1 cellular context compared by ENCODE assay signal in genomic region chr20:36018208-36018988, GRCh38.
TF ChIP-seq lines count a peak whose summit lies in the region.

No MANE protein-coding gene starts in this region.

TF ChIP-seq in HepG2, 621 proteins besides CTCF, POLR2A, EP300 and RAD21 (continued from another document and continues in another):
- no peak for TF ChIP-seq NRL (CRISPR knock-in tag; IDR thresholded peaks at IDR 0.05; ENCODE audit: borderline replicate concordance)
- TF ChIP-seq FOXA1 (IDR thresholded peaks at IDR 0.05), result no peak
- peak; percentile 53; the same call in 1 of the 2 replicates for TF ChIP-seq FOXA1 (CRISPR knock-in tag; IDR thresholded peaks at IDR 0.05)
- no peak for TF ChIP-seq GMEB2 (CRISPR knock-in tag; IDR thresholded peaks at IDR 0.05; ENCODE audit: low read depth)
- TF ChIP-seq CREM (IDR thresholded peaks at IDR 0.05), result no peak
- TF ChIP-seq CREM (CRISPR knock-in tag; IDR thresholded peaks at IDR 0.05), result no peak
- no peak for TF ChIP-seq ZNF883 (CRISPR knock-in tag; IDR thresholded peaks at IDR 0.05; ENCODE audit: not compliant biosample characterization)
- TF ChIP-seq ZMYM3 (CRISPR knock-in tag; IDR thresholded peaks at IDR 0.05), result no peak
- TF ChIP-seq ZNF24 (IDR thresholded peaks at IDR 0.05), result no peak
- no peak for TF ChIP-seq NR3C1 (CRISPR knock-in tag; IDR thresholded peaks at IDR 0.05)
- no peak for TF ChIP-seq KDM5A (IDR thresholded peaks at IDR 0.05; ENCODE audit: borderline replicate concordance, low read length)
- no peak for TF ChIP-seq SNAI1 (CRISPR knock-in tag; IDR thresholded peaks at IDR 0.05; ENCODE audit: borderline replicate concordance)
- TF ChIP-seq ZSCAN30 (CRISPR knock-in tag; IDR thresholded peaks at IDR 0.05), result no peak
- TF ChIP-seq ZNF274 (CRISPR knock-in tag; IDR thresholded peaks at IDR 0.05), result 0 out of 2 replicates have a peak, but pooled peaks have one; percentile 39
- no peak for TF ChIP-seq BRF2 (CRISPR knock-in tag; IDR thresholded peaks at IDR 0.05)
- peak; percentile 21 for TF ChIP-seq TBL1XR1 (IDR thresholded peaks at IDR 0.05; ENCODE audit: borderline replicate concordance, low read length, partially characterized antibody)
- 0 out of 2 replicates have a peak, but pooled peaks have one; percentile 44 for TF ChIP-seq ZNF792 (CRISPR knock-in tag; IDR thresholded peaks at IDR 0.05)
- TF ChIP-seq NAIF1 (CRISPR knock-in tag; IDR thresholded peaks at IDR 0.05; ENCODE audit: borderline replicate concordance), result no peak
- no peak for TF ChIP-seq ZNF180 (CRISPR knock-in tag; IDR thresholded peaks at IDR 0.05; ENCODE audit: borderline replicate concordance, low read depth)
- TF ChIP-seq E2F5 (CRISPR knock-in tag; conservative IDR thresholded peaks at IDR 0.05), result no peak
- TF ChIP-seq ZNF446 (CRISPR knock-in tag; IDR thresholded peaks at IDR 0.05), result no peak
- TF ChIP-seq PLRG1 (conservative IDR thresholded peaks at IDR 0.05), result no peak
- TF ChIP-seq ZNF549 (CRISPR knock-in tag; IDR thresholded peaks at IDR 0.05), result no peak
- peak; percentile 32; the same call in 1 of the 2 replicates for TF ChIP-seq REPIN1 (CRISPR knock-in tag; IDR thresholded peaks at IDR 0.05; ENCODE audit: borderline replicate concordance, low read depth)
- TF ChIP-seq SRSF4 (IDR thresholded peaks at IDR 0.05; ENCODE audit: low read depth, low read length, poor library complexity, severe bottlenecking), result no peak
- no peak for TF ChIP-seq MEIS2 (CRISPR knock-in tag; IDR thresholded peaks at IDR 0.05)
- TF ChIP-seq ZNF282 (IDR thresholded peaks at IDR 0.05; ENCODE audit: partially characterized antibody), result no peak
- peak; percentile 64; the same call in 1 of the 2 replicates for TF ChIP-seq ZGPAT (CRISPR knock-in tag; IDR thresholded peaks at IDR 0.05)
- 0 out of 2 replicates have a peak, but pooled peaks have one; percentile 22 for TF ChIP-seq ZFP36L2 (CRISPR knock-in tag; IDR thresholded peaks at IDR 0.05)
- TF ChIP-seq ZSCAN12 (CRISPR knock-in tag; IDR thresholded peaks at IDR 0.05), result no peak
- no peak; the same call in 1 of the 2 replicates for TF ChIP-seq ATAD3A (CRISPR knock-in tag; IDR thresholded peaks at IDR 0.05)
- TF ChIP-seq ZSCAN29 (CRISPR knock-in tag; conservative IDR thresholded peaks at IDR 0.05), result no peak
- no peak for TF ChIP-seq CHCHD3 (CRISPR knock-in tag; IDR thresholded peaks at IDR 0.05)
- TF ChIP-seq SALL2 (CRISPR knock-in tag; IDR thresholded peaks at IDR 0.05), result no peak
- TF ChIP-seq ZNF746 (CRISPR knock-in tag; IDR thresholded peaks at IDR 0.05), result peak; percentile 78; the same call in 1 of the 2 replicates
- TF ChIP-seq ATF7 (IDR thresholded peaks at IDR 0.05), result no peak
- no peak for TF ChIP-seq ATF7 (CRISPR knock-in tag; IDR thresholded peaks at IDR 0.05)
- no peak for TF ChIP-seq SRY (CRISPR knock-in tag; IDR thresholded peaks at IDR 0.05)
- no peak for TF ChIP-seq FOXJ3 (CRISPR knock-in tag; IDR thresholded peaks at IDR 0.05; ENCODE audit: borderline replicate concordance)
- TF ChIP-seq DMAP1 (CRISPR knock-in tag; IDR thresholded peaks at IDR 0.05), result no peak
- TF ChIP-seq GLMP (CRISPR knock-in tag; IDR thresholded peaks at IDR 0.05; ENCODE audit: borderline replicate concordance), result no peak
- TF ChIP-seq ZBTB3 (CRISPR knock-in tag; IDR thresholded peaks at IDR 0.05; ENCODE audit: borderline replicate concordance, low read depth), result no peak
- TF ChIP-seq ZNF317 (CRISPR knock-in tag; IDR thresholded peaks at IDR 0.05), result no peak
- TF ChIP-seq IKZF1 (IDR thresholded peaks at IDR 0.05), result no peak
- no peak for TF ChIP-seq ZKSCAN5 (CRISPR knock-in tag; IDR thresholded peaks at IDR 0.05)
- no peak for TF ChIP-seq ZNF207 (IDR thresholded peaks at IDR 0.05; ENCODE audit: borderline replicate concordance)
- no peak for TF ChIP-seq SRSF9 (IDR thresholded peaks at IDR 0.05; ENCODE audit: borderline replicate concordance, insufficient read depth, low read depth, low read length, poor library complexity, severe bottlenecking)
- TF ChIP-seq TEF (CRISPR knock-in tag; IDR thresholded peaks at IDR 0.05), result no peak
- TF ChIP-seq YEATS4 (CRISPR knock-in tag; IDR thresholded peaks at IDR 0.05; ENCODE audit: borderline replicate concordance), result no peak
- no peak for TF ChIP-seq HNF1A (IDR thresholded peaks at IDR 0.05; ENCODE audit: low read depth)
- no peak for TF ChIP-seq HNF1A (CRISPR knock-in tag; IDR thresholded peaks at IDR 0.05; ENCODE audit: borderline replicate concordance)
- TF ChIP-seq SOX6 (IDR thresholded peaks at IDR 0.05), result no peak
- peak; percentile 37 for TF ChIP-seq SOX6 (CRISPR knock-in tag; IDR thresholded peaks at IDR 0.05)
- no peak for TF ChIP-seq ZBTB7A (CRISPR knock-in tag; IDR thresholded peaks at IDR 0.05)
